In genomic region chr2:176852667-176853066, GRCh38 we compare ENCODE assay signal across 9 cellular contexts.
A peak's percentile ranks its signal among the peaks of the same experiment; 100 is the strongest.
DNase-seq lines count a peak whose midpoint lies in the region; ATAC-seq lines count a peak whose summit lies in the region.
"Had no signal": no experiment of that assay in that cellular context is flagged by ENCODE, and none has a peak within 500 bp of the region (broad histone marks: within the 10 kb centered on the region; RNA-seq: fewer than 3 reads in every experiment).

No MANE protein-coding gene starts in this region.

- ATAC-seq in GM19467 (IDR thresholded peaks at IDR 0.05; ENCODE audit: unreplicated experiment) (peak; percentile 75), GM21360 (IDR thresholded peaks at IDR 0.05; ENCODE audit: unreplicated experiment) (no peak)

- peaks cover 3 to 12% (median 10%) of the 10 kb centered on the region in 3 donors for H3K36me3 Mint-ChIP-seq in immature natural killer cell

- peaks cover 0 to 4% (median 0%) of the 10 kb centered on the region in 3 donors for H3K27me3 Mint-ChIP-seq in immature natural killer cell (ENCODE audit: low read depth in 3 of 3)
- H3K27me3 Mint-ChIP-seq: dendritic cell treated with granulocyte-macrophage colony-stimulating factor and Interleukin-4, amounts not matched to agents 40 ng/mL and 50 ng/mL, for 4 days had no signal

- peaks cover 80 to 86% of the 10 kb centered on the region in 2 donors for H3K4me1 Mint-ChIP-seq in immature natural killer cell

- H3K4me3 Mint-ChIP-seq in immature natural killer cell = peak overlapping the region; percentile 36 to 71 (median 63)
- H3K4me3 Mint-ChIP-seq: dendritic cell treated with granulocyte-macrophage colony-stimulating factor and Interleukin-4, amounts not matched to agents 40 ng/mL and 50 ng/mL, for 4 days had no signal

- H3K9me3 Mint-ChIP-seq in immature natural killer cell = peaks cover 0 to 2% (median 0%) of the 10 kb centered on the region in 6 donors
- H3K9me3 Mint-ChIP-seq: dendritic cell treated with granulocyte-macrophage colony-stimulating factor and Interleukin-4, amounts not matched to agents 40 ng/mL and 50 ng/mL, for 4 days had no signal

- H3K27ac Mint-ChIP-seq in immature natural killer cell = peak overlapping the region; percentile 12 to 78 (median 50)
- H3K27ac Mint-ChIP-seq: dendritic cell treated with granulocyte-macrophage colony-stimulating factor and Interleukin-4, amounts not matched to agents 40 ng/mL and 50 ng/mL, for 4 days had no signal

- DNase-seq in DMS79 (lab: John Stamatoyannopoulos, UW) (peak; percentile 70), NCI-H748 (lab: John Stamatoyannopoulos, UW; ENCODE audit: unreplicated experiment) (peak; percentile 65), immature natural killer cell (peak; percentile 76 to 82 (median 80)), GOT3 (lab: John Stamatoyannopoulos, UW) (no peak), HuH-7.5 (ENCODE audit: low spot score) (no peak)
- DNase-seq in stimulated activated CD4-positive, alpha-beta T cell treated with anti-CD3 and anti-CD28 coated beads, Interleukin-12 subunit alpha, Interleukin-12 subunit beta, amount 100 ng/mL, for 4 hours = no peak

Comparison
In these comparisons a context has a peak if more than half of its experiments do, and no peak if none do; other contexts are left out.
1. DNase-seq: peak in DMS79 (single experiment), NCI-H748 (single experiment) and immature natural killer cell (3 of 3); none in GOT3 (single experiment), stimulated activated CD4-positive, alpha-beta T cell treated with anti-CD3 and anti-CD28 coated beads, Interleukin-12 subunit alpha, Interleukin-12 subunit beta, amount 100 ng/mL, for 4 hours (single experiment) and HuH-7.5 (single experiment).